In genomic region chr20:44384423-44385027, GRCh38 we compare ENCODE assay signal across 8 cellular contexts. TPM values are rescaled to one million over a fixed set of nuclear protein-coding genes. Genes with fewer than 3 reads are reported as not detected.
DNase-seq lines count a peak whose midpoint lies in the region; ATAC-seq and TF ChIP-seq lines count a peak whose summit lies in the region.

No MANE protein-coding gene starts in this region.

- H4K8ac ChIP-seq in mesendoderm (ENCODE audit: low read depth, low read length) = peak overlapping the region; percentile 56

- no peak overlapping the region for H3K23ac ChIP-seq in mesendoderm (ENCODE audit: low read length)

- POLR2A ChIA-PET in CD8-positive, alpha-beta memory T cell (lab: Charles Lee) = no interaction called here
- POLR2A ChIA-PET in activated CD8-positive, alpha-beta T cell treated with anti-CD3 and anti-CD28 coated beads for 36 hours (lab: Charles Lee) = interaction anchor here (0.5 to 1.0 kb wide), 2 partner anchors 17 to 83 kb away, joined by 3 read pairs; no protein-coding TSS in a partner anchor

- peak; percentile 89 for TF ChIP-seq CTCF in activated CD8-positive, alpha-beta T cell treated with anti-CD3 and anti-CD28 coated beads for 36 hours (IDR thresholded peaks at IDR 0.05)

- H4K5ac ChIP-seq in mesendoderm (ENCODE audit: low read length) = no peak overlapping the region

- CTCF ChIA-PET in CD8-positive, alpha-beta memory T cell (lab: Charles Lee) = interaction anchor here (0.9 to 3.6 kb wide), 7 partner anchors 10 to 230 kb away, joined by 3 to 34 read pairs (median 7); no protein-coding TSS in a partner anchor
- CTCF ChIA-PET in activated CD8-positive, alpha-beta T cell treated with anti-CD3 and anti-CD28 coated beads for 36 hours (lab: Charles Lee) = interaction anchor here (0.6 to 8.5 kb wide), 34 partner anchors 10 to 297 kb away, joined by 3 to 102 read pairs (median 4); no protein-coding TSS in a partner anchor

- H3K4ac ChIP-seq in mesendoderm (ENCODE audit: low read depth, low read length) = no peak overlapping the region

- no peak overlapping the region for H2BK15ac ChIP-seq in mesendoderm (replicated peaks; ENCODE audit: low read depth)

- peaks cover 14 to 54% of the 10 kb centered on the region in 2 donors for H3K27me3 Mint-ChIP-seq in CD8-positive, alpha-beta memory T cell
- H3K27me3 Mint-ChIP-seq in activated CD8-positive, alpha-beta T cell treated with anti-CD3 and anti-CD28 coated beads for 36 hours = peaks cover 7% of the 10 kb centered on the region

- no peaks in the 10 kb centered on the region for H3K36me3 ChIP-seq in CD8-positive, alpha-beta memory T cell (ENCODE audit: insufficient read depth, low read length)
- H3K36me3 ChIP-seq in mesendoderm (ENCODE audit: control insufficient read depth, insufficient read depth, low read length) = no peaks in the 10 kb centered on the region

- H3K27ac ChIP-seq in CD8-positive, alpha-beta memory T cell (ENCODE audit: low read depth, low read length) = no peak overlapping the region
- H3K27ac ChIP-seq in mesendoderm (ENCODE audit: low read depth, low read length) = no peak overlapping the region

- DNase-seq in CD8-positive, alpha-beta memory T cell = peak; percentile 54 to 86 (median 73)
- DNase-seq in NCI-H748 treated with DMSO at 0.1 percent for 48 hours (lab: John Stamatoyannopoulos, UW) (peak; percentile 70), mesendoderm (peak; percentile 73)
- DNase-seq in activated CD8-positive, alpha-beta T cell treated with anti-CD3 and anti-CD28 coated beads for 36 hours = peak; percentile 95
- peak; percentile 75 for DNase-seq in effector CD8-positive, alpha-beta T cell (lab: John Stamatoyannopoulos, UW)
- DNase-seq in stimulated activated CD8-positive, alpha-beta memory T cell treated with anti-CD3 and anti-CD28 coated beads, Interleukin-4, amount 100 ng/mL, for 1 hour (ENCODE audit: low read depth in 2 of 2, low spot score in 1 of 2) = peak; percentile 64 to 70

- no peak overlapping the region for H3K9ac ChIP-seq in mesendoderm (ENCODE audit: low read length)

- H3K36me3 Mint-ChIP-seq in CD8-positive, alpha-beta memory T cell = no peaks in the 10 kb centered on the region
- no peaks in the 10 kb centered on the region for H3K36me3 Mint-ChIP-seq in activated CD8-positive, alpha-beta T cell treated with anti-CD3 and anti-CD28 coated beads for 36 hours (ENCODE audit: low read depth)

- peaks cover 6% of the 10 kb centered on the region for H3K27me3 ChIP-seq in CD8-positive, alpha-beta memory T cell (ENCODE audit: insufficient read depth, low read length, poor library complexity, severe bottlenecking)
- no peaks in the 10 kb centered on the region for H3K27me3 ChIP-seq in mesendoderm (ENCODE audit: insufficient read depth, low read length, poor library complexity)

- H3K56ac ChIP-seq in mesendoderm (ENCODE audit: low read length) = no peak overlapping the region

- no peaks in the 10 kb centered on the region for H3K79me2 ChIP-seq in mesendoderm (ENCODE audit: control insufficient read depth, insufficient read depth, low read length)

- no CpG with 5 or more reads among the region's 9 CpGs for WGBS in mesendoderm (ENCODE audit: extremely low coverage, insufficient coverage, low lambda C conversion rate)

- peaks cover 7% of the 10 kb centered on the region for H3K4me1 ChIP-seq in CD8-positive, alpha-beta memory T cell (ENCODE audit: insufficient read depth, low read length)
- no peaks in the 10 kb centered on the region for H3K4me1 ChIP-seq in mesendoderm (ENCODE audit: control insufficient read depth, low read depth, low read length)

- no peaks in the 10 kb centered on the region for H3K79me1 ChIP-seq in mesendoderm (ENCODE audit: low read length)

- H3K9me3 Mint-ChIP-seq in CD8-positive, alpha-beta memory T cell = no peaks in the 10 kb centered on the region
- no peaks in the 10 kb centered on the region for H3K9me3 Mint-ChIP-seq in activated CD8-positive, alpha-beta T cell treated with anti-CD3 and anti-CD28 coated beads for 36 hours

- H2BK5ac ChIP-seq in mesendoderm (ENCODE audit: low read length) = no peak overlapping the region

- ATAC-seq in HG02981 (IDR thresholded peaks at IDR 0.05; ENCODE audit: unreplicated experiment) = peak; percentile 64
- ATAC-seq in activated CD8-positive, alpha-beta T cell treated with anti-CD3 and anti-CD28 coated beads for 36 hours = peak; percentile 65
- ATAC-seq in GM21737 (IDR thresholded peaks at IDR 0.05; ENCODE audit: unreplicated experiment) = no peak

- no peak overlapping the region for H3K18ac ChIP-seq in mesendoderm (ENCODE audit: low read length)

- no peak overlapping the region for H2AK5ac ChIP-seq in mesendoderm (ENCODE audit: low read length)

- H3K4me2 ChIP-seq in mesendoderm (ENCODE audit: low read length) = no peak overlapping the region

- peaks cover 3 to 8% (median 7%) of the 10 kb centered on the region in 3 donors for H3K4me1 Mint-ChIP-seq in CD8-positive, alpha-beta memory T cell
- H3K4me1 Mint-ChIP-seq in activated CD8-positive, alpha-beta T cell treated with anti-CD3 and anti-CD28 coated beads for 36 hours (ENCODE audit: low read depth) = peaks cover 2% of the 10 kb centered on the region

- intact Hi-C loops in activated CD8-positive, alpha-beta T cell treated with anti-CD3 and anti-CD28 coated beads for 36 hours (cut with micrococcal nuclease) = loop anchor here (2.0 to 5.0 kb wide), 3 partner anchors 63 to 226 kb away; no protein-coding TSS in a partner anchor

- H3K9me3 ChIP-seq in CD8-positive, alpha-beta memory T cell (ENCODE audit: low read length) = no peaks in the 10 kb centered on the region

- H3K4me3 Mint-ChIP-seq in CD8-positive, alpha-beta memory T cell = no peak overlapping the region
- no peak overlapping the region for H3K4me3 Mint-ChIP-seq in activated CD8-positive, alpha-beta T cell treated with anti-CD3 and anti-CD28 coated beads for 36 hours

- H3K4me3 ChIP-seq in CD8-positive, alpha-beta memory T cell (ENCODE audit: low read length) = no peak overlapping the region
- no peak overlapping the region for H3K4me3 ChIP-seq in mesendoderm (ENCODE audit: low read length)

- H3K27ac Mint-ChIP-seq in CD8-positive, alpha-beta memory T cell = peak overlapping the region in 1 of 8 donors; percentile 61
- no peak overlapping the region for H3K27ac Mint-ChIP-seq in activated CD8-positive, alpha-beta T cell treated with anti-CD3 and anti-CD28 coated beads for 36 hours

- no peak overlapping the region for H2BK120ac ChIP-seq in mesendoderm (ENCODE audit: low read depth, low read length)

RNA-seq across cellular contexts. Expression of gene HNF4A, which starts 29.0 kb away (rescaled TPM):
- not detected for total RNA-seq in CD8-positive, alpha-beta memory T cell
- not detected for polyA plus RNA-seq in CD8-positive, alpha-beta memory T cell
- not detected for total RNA-seq in activated CD8-positive, alpha-beta T cell treated with anti-CD3 and anti-CD28 coated beads for 36 hours
- 0.03 TPM for polyA plus RNA-seq in mesendoderm (2013, experiment 1 of 2)
- polyA plus RNA-seq in mesendoderm (2013, experiment 2 of 2) = 0.07 TPM

RNA-seq across cellular contexts. Expression of gene R3HDML, which starts 47.7 kb away (rescaled TPM):
- not detected for total RNA-seq in CD8-positive, alpha-beta memory T cell
- not detected for polyA plus RNA-seq in CD8-positive, alpha-beta memory T cell
- not detected for total RNA-seq in activated CD8-positive, alpha-beta T cell treated with anti-CD3 and anti-CD28 coated beads for 36 hours
- 0.03 TPM for polyA plus RNA-seq in mesendoderm (2013, experiment 1 of 2)
- not detected for polyA plus RNA-seq in mesendoderm (2013, experiment 2 of 2)
